11 cellular contexts compared by ENCODE assay signal in genomic region chr2:231245253-231246094, GRCh38. TPM values are rescaled to one million over a fixed set of nuclear protein-coding genes. Genes with fewer than 3 reads are reported as not detected.
A peak's percentile ranks its signal among the peaks of the same experiment; 100 is the strongest.
DNase-seq lines count a peak whose midpoint lies in the region; ATAC-seq and TF ChIP-seq lines count a peak whose summit lies in the region.
"Had no signal": no experiment of that assay in that cellular context is flagged by ENCODE, and none has a peak within 500 bp of the region (broad histone marks: within the 10 kb centered on the region; RNA-seq: fewer than 3 reads in every experiment).

No MANE protein-coding gene starts in this region.

- intact Hi-C loops in dendritic cell treated with granulocyte-macrophage colony-stimulating factor and Interleukin-4, amounts not matched to agents 40 ng/mL and 50 ng/mL, for 4 days (cut with micrococcal nuclease) = no loop called here

- H3K4me1 Mint-ChIP-seq in dendritic cell treated with granulocyte-macrophage colony-stimulating factor and Interleukin-4, amounts not matched to agents 40 ng/mL and 50 ng/mL, for 4 days (ENCODE audit: low read depth) = peaks cover 34% of the 10 kb centered on the region

- peak; percentile 18 for DNase-seq in DMS53 (lab: John Stamatoyannopoulos, UW)
- DNase-seq in DMS53 treated with DMSO at 0.1 percent for 48 hours (lab: John Stamatoyannopoulos, UW; ENCODE audit: unreplicated experiment) = no peak
- peak; percentile 73 for DNase-seq in NCI-H2196 treated with DMSO at 0.1 percent for 48 hours (lab: John Stamatoyannopoulos, UW; ENCODE audit: unreplicated experiment)
- DNase-seq in omental fat pad (ENCODE audit: low spot score) = no peak
- DNase-seq in activated naive CD4-positive, alpha-beta T cell (lab: John Stamatoyannopoulos, UW) = no peak
- DNase-seq in NCI-H446 (lab: John Stamatoyannopoulos, UW) = no peak
- DNase-seq: GOT3; stimulated activated CD4-positive, alpha-beta T cell treated with anti-CD3 and anti-CD28 coated beads, Interleukin-12 subunit alpha, Interleukin-12 subunit beta, amount 100 ng/mL, for 4 hours had no signal

- H3K27me3 Mint-ChIP-seq in dendritic cell treated with granulocyte-macrophage colony-stimulating factor and Interleukin-4, amounts not matched to agents 40 ng/mL and 50 ng/mL, for 4 days = peaks cover 5% of the 10 kb centered on the region

- no peaks in the 10 kb centered on the region for H3K36me3 Mint-ChIP-seq in dendritic cell treated with granulocyte-macrophage colony-stimulating factor and Interleukin-4, amounts not matched to agents 40 ng/mL and 50 ng/mL, for 4 days (ENCODE audit: low read depth)

- peak overlapping the region; percentile 43 for H3K27ac Mint-ChIP-seq in dendritic cell treated with granulocyte-macrophage colony-stimulating factor and Interleukin-4, amounts not matched to agents 40 ng/mL and 50 ng/mL, for 4 days

- ATAC-seq in omental fat pad (ENCODE audit: low FRiP score) = peak; percentile 63
- ATAC-seq in HG02623 (IDR thresholded peaks at IDR 0.05; ENCODE audit: unreplicated experiment) = no peak
- ATAC-seq: gastroesophageal sphincter had no signal

- no peak overlapping the region for H3K4me3 Mint-ChIP-seq in dendritic cell treated with granulocyte-macrophage colony-stimulating factor and Interleukin-4, amounts not matched to agents 40 ng/mL and 50 ng/mL, for 4 days

- TF ChIP-seq CTCF in omental fat pad (IDR thresholded peaks at IDR 0.05) = no peak

- H3K9me3 Mint-ChIP-seq in dendritic cell treated with granulocyte-macrophage colony-stimulating factor and Interleukin-4, amounts not matched to agents 40 ng/mL and 50 ng/mL, for 4 days = no peaks in the 10 kb centered on the region

RNA-seq across cellular contexts. Expression of gene ARMC9, which starts 47.0 kb away (rescaled TPM):
- total RNA-seq in omental fat pad = 10 to 100 TPM in 1 of 4 donors, 1 to 10 TPM in 3; 2.8 to 15.9 (median 6.6) TPM

Comparison
In these comparisons a context has a peak if more than half of its experiments do, and no peak if none do; other contexts are left out.
1. DNase-seq: peak in DMS53 (single experiment) and NCI-H2196 treated with DMSO at 0.1 percent for 48 hours (single experiment); none in DMS53 treated with DMSO at 0.1 percent for 48 hours (single experiment), omental fat pad (single experiment), activated naive CD4-positive, alpha-beta T cell (0 of 4) and NCI-H446 (0 of 2).